Comparison of ENCODE assay signal across 1 cellular context in genomic region chr7:100829150-100829716, GRCh38.
TF ChIP-seq lines count a peak whose summit lies in the region.

No MANE protein-coding gene starts in this region.

TF ChIP-seq in H1, 55 proteins besides CTCF, POLR2A, EP300 and RAD21:
- TF ChIP-seq SP1 (IDR thresholded peaks at IDR 0.05; ENCODE audit: low read depth, low read length) (no peak), CHD2 (IDR thresholded peaks at IDR 0.05; ENCODE audit: low read length) (no peak), ATF2 (IDR thresholded peaks at IDR 0.05; ENCODE audit: low read length) (no peak), POLR2AphosphoS5 (IDR thresholded peaks at IDR 0.05; ENCODE audit: low read depth, low read length) (no peak), TCF12 (IDR thresholded peaks at IDR 0.05; ENCODE audit: low read depth, low read length) (no peak)
